ENCODE assay signal across 11 cellular contexts in the genomic region with DNA sequence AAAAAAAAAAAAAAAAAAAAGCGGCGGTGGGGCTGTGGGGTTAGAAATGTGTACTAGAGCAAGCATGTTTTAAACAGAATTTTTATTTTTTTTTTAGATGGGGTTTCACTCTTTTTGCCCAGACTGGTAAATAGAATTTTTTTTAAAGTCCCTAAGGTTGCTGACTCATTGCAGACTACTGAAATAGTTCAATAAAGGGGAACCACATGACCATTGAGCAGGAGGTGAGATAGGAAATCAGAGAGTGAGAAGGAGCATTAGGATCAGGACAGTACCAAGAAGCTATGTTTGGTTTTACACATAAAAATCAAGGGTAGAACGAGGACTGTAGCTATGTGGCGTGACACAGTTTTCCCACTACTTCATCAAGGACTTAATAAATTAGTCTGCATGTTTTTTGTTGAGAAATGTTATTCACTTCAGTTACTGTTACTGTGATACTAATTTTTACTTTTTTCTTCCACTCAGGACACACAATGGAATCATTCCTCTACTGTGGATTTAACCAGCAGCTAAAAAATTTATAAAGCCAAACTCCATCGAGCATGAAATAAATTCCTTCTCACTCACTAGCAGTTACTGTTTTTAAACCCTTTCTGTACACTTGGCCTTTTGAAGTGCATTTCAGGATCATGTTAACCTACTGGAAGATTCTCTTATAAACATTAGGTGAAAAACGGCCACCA. TPM values are rescaled to one million over a fixed set of nuclear protein-coding genes. Genes with fewer than 3 reads are reported as not detected.
DNase-seq lines count a peak whose midpoint lies in the region; ATAC-seq and TF ChIP-seq lines count a peak whose summit lies in the region.
"Had no signal": no experiment of that assay in that cellular context is flagged by ENCODE, and none has a peak within 500 bp of the region (broad histone marks: within the 10 kb centered on the region; RNA-seq: fewer than 3 reads in every experiment).

No MANE protein-coding gene starts in this region.

- H3K4me2 ChIP-seq in GM23338: no peak overlapping the region

- DNase-seq in GM23338 (ENCODE audit: low spot score) (no peak), kidney tubule cell (ENCODE audit: low spot score) (peak; percentile 67), tibial artery (no peak), A673 (ENCODE audit: low spot score) (no peak), NCI-H524 treated with DMSO at 0.1 percent for 48 hours (lab: John Stamatoyannopoulos, UW) (no peak)
- no peak for DNase-seq in activated effector memory CD4-positive, alpha-beta T cell treated with anti-CD3 and anti-CD28 coated beads, Interleukin-2, amount 50 U/mL, for 16 hours
- DNase-seq in activated CD4-positive, alpha-beta T cell treated with anti-CD3 and anti-CD28 coated beads, Interleukin-2, amount 50 U/mL, for 1 hour: no peak
- DNase-seq: activated CD4-positive, alpha-beta T cell treated with anti-CD3 and anti-CD28 coated beads for 36 hours; NCI-H1436 had no signal

- H2AFZ ChIP-seq in GM23338: no peak overlapping the region

- no peaks in the 10 kb centered on the region for H3K9me2 ChIP-seq in GM23338 (ENCODE audit: insufficient read depth)

- H3K9me3 Mint-ChIP-seq in GM23338 (no peaks in the 10 kb centered on the region), brain (peaks cover 0 to 3% (median 0%) of the 10 kb centered on the region in 5 experiments)

- H3K36me3 Mint-ChIP-seq in GM23338 (ENCODE audit: low read depth) (peaks cover 8% of the 10 kb centered on the region; the same call in 2 of the 3 replicates), brain (peaks cover 11% of the 10 kb centered on the region)
- H3K36me3 Mint-ChIP-seq: activated naive CD8-positive, alpha-beta T cell had no signal

- H3K9me3 ChIP-seq in tibial artery (no peaks in the 10 kb centered on the region), A673 (ENCODE audit: low read depth, low read length, poor library complexity, severe bottlenecking) (peaks cover 13% of the 10 kb centered on the region)

- H4K20me1 ChIP-seq in GM23338 (replicated peaks; ENCODE audit: insufficient read depth): no peaks in the 10 kb centered on the region; the same call in 1 of the 2 replicates

- H3K27me3 Mint-ChIP-seq in GM23338 (ENCODE audit: insufficient read depth, low read depth, poor library complexity) (no peaks in the 10 kb centered on the region), brain (no peaks in the 10 kb centered on the region)
- H3K27me3 Mint-ChIP-seq: activated naive CD8-positive, alpha-beta T cell had no signal

- peaks cover 4% of the 10 kb centered on the region; the same call in 1 of the 2 replicates for H3K4me1 ChIP-seq in GM23338 (ENCODE audit: insufficient read depth)
- H3K4me1 ChIP-seq in tibial artery: peaks cover 0 to 49% (median 8%) of the 10 kb centered on the region in 4 donors
- H3K4me1 ChIP-seq in A673 (ENCODE audit: insufficient read depth, low read length, poor library complexity, severe bottlenecking): no peaks in the 10 kb centered on the region

- POLR2A ChIA-PET in A673 (lab: Charles Lee; ENCODE audit: low non-redundant PET): no interaction called here

- no peak for TF ChIP-seq CTCF in GM23338 (conservative IDR thresholded peaks at IDR 0.05; ENCODE audit: low read depth in 2 of 2)
- TF ChIP-seq CTCF in brain (conservative IDR thresholded peaks at IDR 0.05): no peak
- no peak for TF ChIP-seq CTCF in tibial artery (IDR thresholded peaks at IDR 0.05)
- TF ChIP-seq CTCF in A673 (conservative IDR thresholded peaks at IDR 0.05; ENCODE audit: low read depth, low read length): no peak

- H3K4me1 Mint-ChIP-seq in GM23338 (peaks cover 9% of the 10 kb centered on the region; the same call in 2 of the 3 replicates), brain (peaks cover 21% of the 10 kb centered on the region)
- H3K4me1 Mint-ChIP-seq: activated CD4-positive, alpha-beta T cell treated with anti-CD3 and anti-CD28 coated beads for 36 hours had no signal

- no TSS peak for BruUV-seq in A673 (replicated peaks; lab: Mats Ljungman, UMichigan)

- H3K79me2 ChIP-seq in GM23338 (replicated peaks; ENCODE audit: insufficient read depth): no peaks in the 10 kb centered on the region; the same call in 1 of the 2 replicates

- CTCF ChIA-PET in A673 (lab: Charles Lee): no interaction called here

- H3K36me3 ChIP-seq in GM23338 (ENCODE audit: insufficient read depth) (no peaks in the 10 kb centered on the region; the same call in 1 of the 2 replicates), tibial artery (no peaks in the 10 kb centered on the region), A673 (ENCODE audit: insufficient read depth, low read length, poor library complexity, severe bottlenecking) (no peaks in the 10 kb centered on the region)

- H3K27me3 ChIP-seq in GM23338 (ENCODE audit: insufficient read depth): no peaks in the 10 kb centered on the region
- H3K27me3 ChIP-seq in tibial artery: no peaks in the 10 kb centered on the region
- no peaks in the 10 kb centered on the region for H3K27me3 ChIP-seq in A673 (replicated peaks; ENCODE audit: insufficient read depth, low read depth, low read length, poor library complexity)

- intact Hi-C loops in tibial artery (cut with DNase I; ENCODE audit: low total_unique reads): no loop called here
- intact Hi-C loops in A673 (cut with micrococcal nuclease; ENCODE audit: unreplicated experiment): no loop called here

- H3K27ac Mint-ChIP-seq in GM23338 (peak overlapping the region; percentile 65), brain (peak overlapping the region; percentile 25 to 83 (median 46))
- H3K27ac Mint-ChIP-seq: activated CD4-positive, alpha-beta T cell treated with anti-CD3 and anti-CD28 coated beads for 36 hours; activated naive CD8-positive, alpha-beta T cell had no signal

- H3K4me3 ChIP-seq in GM23338 (no peak overlapping the region), tibial artery (no peak overlapping the region), A673 (ENCODE audit: low read depth, low read length, poor library complexity, severe bottlenecking) (no peak overlapping the region)

- H3K27ac ChIP-seq in GM23338 (ENCODE audit: low read depth) (no peak overlapping the region), tibial artery (peak overlapping the region; percentile 61 to 74), A673 (ENCODE audit: low read depth, low read length, poor library complexity, severe bottlenecking) (no peak overlapping the region)

- no peak for ATAC-seq in GM23338
- ATAC-seq: activated CD4-positive, alpha-beta T cell treated with anti-CD3 and anti-CD28 coated beads for 36 hours had no signal

- H3F3A ChIP-seq in GM23338 (replicated peaks; ENCODE audit: low read depth): no peaks in the 10 kb centered on the region

- no peak overlapping the region for H3K4me3 Mint-ChIP-seq in GM23338
- peak overlapping the region in 2 of 5 experiments; percentile 17 to 53 for H3K4me3 Mint-ChIP-seq in brain
- H3K4me3 Mint-ChIP-seq: activated CD4-positive, alpha-beta T cell treated with anti-CD3 and anti-CD28 coated beads for 36 hours; activated naive CD8-positive, alpha-beta T cell had no signal

TF ChIP-seq in GM23338, 12 proteins besides CTCF, POLR2A, EP300 and RAD21:
- TF ChIP-seq EZH2 (IDR thresholded peaks at IDR 0.05; ENCODE audit: low read depth, unreplicated experiment) (no peak), ETS1 (IDR thresholded peaks at IDR 0.05) (no peak)

RNA-seq across cellular contexts. Expression of gene LAMA1, which starts 33.4 kb away (rescaled TPM):
- total RNA-seq in GM23338 (2014; rRNA removed; shearing (Covaris generic)): 47.6 and 52.3 TPM in 2 replicates
- polyA plus RNA-seq in GM23338 (2016; fragmentation: Nextera tagmentation; extraction: Ambion mirVana) (14.8 and 15.9 TPM in 2 replicates), brain (ENCODE audit: insufficient read depth, low read depth, low replicate concordance) (0.32 TPM)
- total RNA-seq in A673 (2021): not detected in 2 replicates
- total RNA-seq: activated CD4-positive, alpha-beta T cell treated with anti-CD3 and anti-CD28 coated beads for 36 hours had no signal

Comparison
In these comparisons a context has a peak if more than half of its experiments do, and no peak if none do; other contexts are left out.
1. H3K27ac ChIP-seq: peak in tibial artery (2 of 2); none in GM23338 (single experiment) and A673 (single experiment).
2. RNA of gene LAMA1, which starts 33.4 kb away (total RNA-seq): 47.6 to 52.3 TPM in GM23338; not detected in A673; every median in the first group is over 10 times any median in the second.